ENCODE assay signal across 11 cellular contexts in the genomic region with DNA sequence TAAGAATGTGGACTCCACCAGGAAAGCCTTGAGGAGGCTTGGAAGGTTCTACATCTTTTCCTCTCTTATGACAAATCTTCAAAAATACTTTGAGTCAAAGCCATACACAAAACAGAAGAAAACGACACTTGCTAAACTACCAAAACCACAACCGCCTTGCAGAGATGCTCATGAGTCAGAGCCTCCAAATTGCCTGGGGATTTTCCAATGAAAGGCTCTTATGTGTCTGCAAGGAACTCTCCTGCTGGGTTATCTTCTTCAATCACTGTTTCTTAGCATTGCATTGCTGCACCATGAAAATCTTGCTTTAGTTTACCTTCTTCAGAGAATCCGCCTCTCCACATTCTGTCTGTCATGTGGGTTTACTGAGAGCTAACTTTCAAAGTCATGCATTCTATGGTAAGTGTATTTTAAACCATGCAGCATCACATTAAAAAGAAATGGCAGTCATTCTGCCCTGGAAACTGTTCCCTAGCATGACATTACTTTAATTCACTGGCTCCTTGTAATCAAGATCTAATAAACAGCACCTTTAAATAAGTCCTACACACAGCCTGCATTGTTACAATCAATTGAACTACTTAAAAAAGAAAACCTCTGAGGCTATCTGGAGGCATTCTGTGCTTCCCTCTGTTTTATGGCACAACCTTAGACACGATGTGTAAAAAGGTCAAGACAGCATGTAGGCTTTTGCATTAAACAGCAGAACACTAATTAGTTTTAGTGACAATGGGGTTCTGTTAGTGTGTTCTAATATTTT.
DNase-seq lines count a peak whose midpoint lies in the region; ATAC-seq and TF ChIP-seq lines count a peak whose summit lies in the region.
"Had no signal": no experiment of that assay in that cellular context is flagged by ENCODE, and none has a peak within 500 bp of the region (broad histone marks: within the 10 kb centered on the region; RNA-seq: fewer than 3 reads in every experiment).

No MANE protein-coding gene starts in this region.

- no peak overlapping the region for H3K27ac Mint-ChIP-seq in activated CD4-positive, alpha-beta T cell treated with anti-CD3 and anti-CD28 coated beads, Interleukin-2, amount 10 ng/mL, durations not matched to agents 24 days and 14 days

- no peaks in the 10 kb centered on the region for H3K9me3 Mint-ChIP-seq in activated CD4-positive, alpha-beta T cell treated with anti-CD3 and anti-CD28 coated beads, Interleukin-2, amount 10 ng/mL, durations not matched to agents 24 days and 14 days

- H3K4me3 Mint-ChIP-seq in activated CD4-positive, alpha-beta T cell treated with anti-CD3 and anti-CD28 coated beads, Interleukin-2, amount 10 ng/mL, durations not matched to agents 24 days and 14 days: no peak overlapping the region

- peaks cover 3% of the 10 kb centered on the region for H3K4me1 Mint-ChIP-seq in activated CD4-positive, alpha-beta T cell treated with anti-CD3 and anti-CD28 coated beads, Interleukin-2, amount 10 ng/mL, durations not matched to agents 24 days and 14 days

- H3K4me3 ChIP-seq in astrocyte of the spinal cord (ENCODE audit: low read depth, low read length): no peak overlapping the region
- H3K4me3 ChIP-seq: prostate gland had no signal

- intact Hi-C loops in activated CD4-positive, alpha-beta T cell treated with anti-CD3 and anti-CD28 coated beads, Interleukin-2, amount 10 ng/mL, durations not matched to agents 24 days and 14 days (cut with micrococcal nuclease): no loop called here

- H3K36me3 Mint-ChIP-seq in activated CD4-positive, alpha-beta T cell treated with anti-CD3 and anti-CD28 coated beads, Interleukin-2, amount 10 ng/mL, durations not matched to agents 24 days and 14 days (ENCODE audit: low read depth): no peaks in the 10 kb centered on the region

- H3K27me3 Mint-ChIP-seq in activated CD4-positive, alpha-beta T cell treated with anti-CD3 and anti-CD28 coated beads, Interleukin-2, amount 10 ng/mL, durations not matched to agents 24 days and 14 days: peaks cover 18% of the 10 kb centered on the region

- in situ Hi-C loops in astrocyte of the spinal cord (cut with HindIII; ENCODE audit: low sequenced_read_pairs): no loop called here

- no peak for ATAC-seq in GM18511 (IDR thresholded peaks at IDR 0.05; ENCODE audit: unreplicated experiment)

- TF ChIP-seq CTCF in astrocyte of the spinal cord (IDR thresholded peaks at IDR 0.05; ENCODE audit: low read depth, low read length): no peak

- peak; percentile 7 for DNase-seq in activated CD4-positive, alpha-beta T cell treated with anti-CD3 and anti-CD28 coated beads for 48 hours
- DNase-seq in activated CD4-positive, alpha-beta T cell treated with anti-CD3 and anti-CD28 coated beads, Interleukin-2, amount 50 U/mL, for 4 hours: no peak
- DNase-seq in HS-5 (ENCODE audit: low read depth): peak; percentile 42
- peak; percentile 96 for DNase-seq in astrocyte of the spinal cord (ENCODE audit: low read depth, low spot score)
- DNase-seq in pons (ENCODE audit: low spot score): peak; percentile 30
- no peak for DNase-seq in ecto neural progenitor cell (ENCODE audit: low spot score)
- no peak for DNase-seq in activated CD4-positive, alpha-beta T cell treated with anti-CD3 and anti-CD28 coated beads, Interleukin-2, amount 10 ng/mL, durations not matched to agents 24 days and 14 days
- DNase-seq: activated CD4-positive, alpha-beta T cell treated with anti-CD3 and anti-CD28 coated beads for 1 hour; NCI-H446 had no signal

Comparison
In these comparisons a context has a peak if more than half of its experiments do, and no peak if none do; other contexts are left out.
1. DNase-seq: peak in activated CD4-positive, alpha-beta T cell treated with anti-CD3 and anti-CD28 coated beads for 48 hours (single experiment), HS-5 (single experiment), astrocyte of the spinal cord (single experiment) and pons (single experiment); none in activated CD4-positive, alpha-beta T cell treated with anti-CD3 and anti-CD28 coated beads, Interleukin-2, amount 50 U/mL, for 4 hours (0 of 2), ecto neural progenitor cell (single experiment) and activated CD4-positive, alpha-beta T cell treated with anti-CD3 and anti-CD28 coated beads, Interleukin-2, amount 10 ng/mL, durations not matched to agents 24 days and 14 days (single experiment).